ENCODE assay signal across 19 cellular contexts in the genomic region with DNA sequence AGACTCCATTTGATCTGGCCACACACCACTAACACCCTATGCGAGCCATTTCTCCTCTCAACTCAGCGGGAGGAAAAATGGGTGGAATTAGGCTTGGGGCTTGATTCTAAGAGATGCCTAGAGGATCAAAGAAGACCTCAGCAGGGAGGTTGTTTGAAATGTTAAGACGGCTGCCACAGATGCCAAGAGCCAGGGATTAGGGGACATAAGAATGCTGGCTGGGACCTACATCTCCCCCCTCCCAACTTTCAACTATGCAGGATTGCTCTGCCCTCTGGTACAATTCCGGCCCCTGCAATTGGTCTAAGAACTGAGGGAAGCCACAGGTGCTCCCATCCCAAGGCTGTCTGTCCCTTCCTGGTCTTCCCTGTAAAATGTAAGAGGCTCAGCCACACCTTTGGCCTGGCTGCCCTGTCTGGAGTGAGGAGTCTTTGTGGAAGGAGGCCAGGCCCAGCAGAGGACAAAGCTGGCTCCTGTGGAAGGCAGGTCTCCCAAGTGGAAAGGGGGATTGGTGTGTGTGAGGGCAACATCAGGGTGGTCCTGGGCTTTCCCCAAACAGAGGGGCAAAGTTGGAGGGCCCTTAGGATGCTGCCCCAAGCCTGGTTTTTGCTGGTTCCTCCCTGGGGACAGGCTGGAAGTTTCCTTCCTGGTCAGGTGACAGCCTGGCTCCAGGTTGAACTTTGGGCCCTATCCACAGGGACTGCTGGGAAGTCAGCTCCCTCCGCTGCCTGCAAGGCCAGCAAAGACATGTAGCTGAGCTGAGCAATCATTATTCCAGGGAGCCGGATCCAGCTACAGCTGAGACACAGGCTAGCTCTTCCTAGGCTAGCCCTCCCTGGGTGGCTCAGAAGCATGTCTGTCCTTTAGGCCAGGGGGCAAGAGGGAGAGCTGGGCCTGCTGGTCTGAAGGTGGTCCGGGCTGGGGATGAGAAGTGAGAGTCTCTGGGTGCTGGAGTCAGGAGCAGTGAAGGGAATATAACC. TPM values are rescaled to one million over a fixed set of nuclear protein-coding genes. Genes with fewer than 3 reads are reported as not detected.
DNase-seq lines count a peak whose midpoint lies in the region; ATAC-seq, FAIRE-seq and TF ChIP-seq lines count a peak whose summit lies in the region.
"Had no signal": no experiment of that assay in that cellular context is flagged by ENCODE, and none has a peak within 500 bp of the region (broad histone marks: within the 10 kb centered on the region; RNA-seq: fewer than 3 reads in every experiment).

No MANE protein-coding gene starts in this region.

- WGBS in HUES64, result 29% methylated on average over 7 of the region's 7 CpGs
- WGBS in small intestine, 3 donors, result 50 to 73% (median 60%) methylated on average over 7 of the region's 7 CpGs

- H3K27ac ChIP-seq in HUES64 (ENCODE audit: low read depth, low read length), result peak overlapping the region; percentile 46; the same call in 1 of the 2 replicates
- peak overlapping the region; percentile 88 for H3K27ac ChIP-seq in colonic mucosa
- H3K27ac ChIP-seq in layer of hippocampus (ENCODE audit: low read depth, low read length), result peak overlapping the region; percentile 2
- peak overlapping the region; percentile 87 to 91 for H3K27ac ChIP-seq in small intestine (ENCODE audit: low read depth in 1 of 2, low read length in 1 of 2)
- H3K27ac ChIP-seq: coronary artery had no signal

- H3K4me1 ChIP-seq in HUES64 (ENCODE audit: insufficient read depth, low read length), result peaks cover 22% of the 10 kb centered on the region
- peaks cover 11% of the 10 kb centered on the region for H3K4me1 ChIP-seq in colonic mucosa
- H3K4me1 ChIP-seq in small intestine (ENCODE audit: control insufficient read depth in 2 of 2, insufficient read depth in 1 of 2, low read depth in 1 of 2, low read length in 1 of 2), result peaks cover 3 to 5% of the 10 kb centered on the region in 2 donors

- TF ChIP-seq CTCF in colonic mucosa (IDR thresholded peaks at IDR 0.05), result no peak

- H3K36me3 ChIP-seq in HUES64 (ENCODE audit: insufficient read depth, low read length) (no peaks in the 10 kb centered on the region), colonic mucosa (no peaks in the 10 kb centered on the region), small intestine (ENCODE audit: control insufficient read depth in 2 of 2, insufficient read depth in 2 of 2, low read length in 2 of 2) (no peaks in the 10 kb centered on the region)
- H3K36me3 ChIP-seq: tibial nerve had no signal

- no peaks in the 10 kb centered on the region for H3K9me3 ChIP-seq in HUES64 (ENCODE audit: insufficient read depth, low read depth, low read length)
- H3K9me3 ChIP-seq in colonic mucosa, result no peaks in the 10 kb centered on the region
- no peaks in the 10 kb centered on the region for H3K9me3 ChIP-seq in small intestine (ENCODE audit: control insufficient read depth, low read depth)
- H3K9me3 ChIP-seq: SK-N-SH, tibial nerve had no signal

- DNase-seq in colonic mucosa (peak; percentile 89), small intestine (peak; percentile 95), globus pallidus (ENCODE audit: low spot score) (no peak), cerebellar cortex (ENCODE audit: low spot score) (no peak)
- no peak for DNase-seq in stimulated activated CD4-positive, alpha-beta T cell treated with anti-CD3 and anti-CD28 coated beads, Interleukin-1b, Interleukin-23, amount 100 ng/mL, for 48 hours
- DNase-seq: activated CD4-positive, alpha-beta T cell treated with anti-CD3 and anti-CD28 coated beads, Interleukin-2, amount 50 U/mL, for 48 hours; activated naive CD8-positive, alpha-beta T cell treated with anti-CD3 and anti-CD28 coated beads, Interleukin-2, amount 50 U/mL, for 24 hours; activated T-cell treated with anti-CD3 and anti-CD28 coated beads, Interleukin-2, amount 50 U/mL, for 72 hours; NCI-H1417 treated with DMSO at 0.1 percent for 48 hours; SK-N-SH; stimulated activated CD4-positive, alpha-beta T cell treated with anti-CD3 and anti-CD28 coated beads, Interleukin-4, amount 100 ng/mL, for 1 hour had no signal

- H3K9ac ChIP-seq in HUES64 (ENCODE audit: low read depth, low read length) (no peak overlapping the region; the same call in 1 of the 2 replicates), colonic mucosa (ENCODE audit: low read depth in 2 of 2, low read length in 2 of 2) (peak overlapping the region; percentile 4 to 81)
- H3K9ac ChIP-seq: SK-N-SH had no signal

- intact Hi-C loops in colonic mucosa (cut with DNase I), result no loop called here

- FAIRE-seq in small intestine (lab: Jason Lieb, UNC), result no peak
- FAIRE-seq: GM12892, TTC549 had no signal

- H3K27me3 ChIP-seq in HUES64 (ENCODE audit: insufficient read depth, low read length), result peaks cover 19% of the 10 kb centered on the region
- no peaks in the 10 kb centered on the region for H3K27me3 ChIP-seq in colonic mucosa
- no peaks in the 10 kb centered on the region for H3K27me3 ChIP-seq in layer of hippocampus (ENCODE audit: control insufficient read depth, insufficient read depth, low read length)
- H3K27me3 ChIP-seq in small intestine (ENCODE audit: control insufficient read depth in 2 of 2, insufficient read depth in 2 of 2, low read length in 2 of 2), result no peaks in the 10 kb centered on the region
- H3K27me3 ChIP-seq: tibial nerve had no signal

- H3K4me3 ChIP-seq in HUES64 (ENCODE audit: low read length) (peak overlapping the region; percentile 11; the same call in 1 of the 2 replicates), colonic mucosa (no peak overlapping the region), small intestine (ENCODE audit: low read depth in 1 of 2, low read length in 2 of 2) (no peak overlapping the region)
- H3K4me3 ChIP-seq: coronary artery, tibial nerve had no signal

- ATAC-seq in HG03135 (IDR thresholded peaks at IDR 0.05; ENCODE audit: unreplicated experiment), result no peak
- ATAC-seq: activated naive CD8-positive, alpha-beta T cell treated with anti-CD3 and anti-CD28 coated beads, Interleukin-2, amount 50 U/mL, for 24 hours; activated T-cell treated with anti-CD3 and anti-CD28 coated beads, Interleukin-2, amount 50 U/mL, for 72 hours had no signal

RNA-seq across cellular contexts. Expression of a gene that starts 34.5 kb away (rescaled TPM):
- 0.05 TPM for polyA plus RNA-seq in HUES64 (2013, experiment 1 of 2)
- polyA plus RNA-seq in HUES64 (2013, experiment 2 of 2), result not detected
- total RNA-seq in colonic mucosa, result 10 to 100 TPM in 1 of 2 donors, 1 to 10 TPM in 1; 6.6 to 10.6 TPM
- polyA plus RNA-seq in small intestine, result 1 to 10 TPM; 1.1 to 4.7 (median 3.5) TPM
- total RNA-seq: activated T-cell treated with anti-CD3 and anti-CD28 coated beads, Interleukin-2, amount 50 U/mL, for 72 hours had no signal
- polyA plus RNA-seq: IgD-negative memory B cell had no signal

Comparison
In these comparisons a context has a peak if more than half of its experiments do, and no peak if none do; other contexts are left out.
1. H3K27ac ChIP-seq: peak in every context shown above with its lines; median percentile 89 in small intestine; 88 in colonic mucosa; 46 in HUES64; 2 in layer of hippocampus.
2. DNase-seq: peak in colonic mucosa (single experiment) and small intestine (single experiment); none in stimulated activated CD4-positive, alpha-beta T cell treated with anti-CD3 and anti-CD28 coated beads, Interleukin-1b, Interleukin-23, amount 100 ng/mL, for 48 hours (single experiment), globus pallidus (single experiment) and cerebellar cortex (single experiment).